In genomic region chr3:48112813-48113212, GRCh38 we compare ENCODE assay signal across 9 cellular contexts.
DNase-seq lines count a peak whose midpoint lies in the region; ATAC-seq and TF ChIP-seq lines count a peak whose summit lies in the region.
"Had no signal": no experiment of that assay in that cellular context is flagged by ENCODE, and none has a peak within 500 bp of the region (broad histone marks: within the 10 kb centered on the region; RNA-seq: fewer than 3 reads in every experiment).

No MANE protein-coding gene starts in this region.

- H3K4me3 Mint-ChIP-seq in natural killer cell treated with Interleukin-12 subunit alpha and Interleukin-12 subunit beta and Interleukin-15 and Interleukin-18, amount 100 ng/mL, for 72 hours = peak overlapping the region; percentile 73

- H3K36me3 ChIP-seq in PC-3 (ENCODE audit: low read depth, low read length) (no peaks in the 10 kb centered on the region), sigmoid colon (no peaks in the 10 kb centered on the region)

- intact Hi-C loops in PC-3 (cut with micrococcal nuclease) = no loop called here
- intact Hi-C loops in sigmoid colon (cut with DNase I) = no loop called here

- DNase-seq in GM13976 (ENCODE audit: low spot score) = peak; percentile 11
- no peak for DNase-seq in natural killer cell treated with Interleukin-12 subunit alpha and Interleukin-12 subunit beta and Interleukin-15 and Interleukin-18, amount 100 ng/mL, for 72 hours (ENCODE audit: low spot score)
- DNase-seq in PC-3 = no peak
- no peak for DNase-seq in HK-2 (ENCODE audit: unreplicated experiment)
- DNase-seq in sigmoid colon = no peak
- DNase-seq: NCI-H1105 treated with DMSO at 0.1 percent for 48 hours, retina had no signal

- TF ChIP-seq EP300 in sigmoid colon (IDR thresholded peaks at IDR 0.05) = no peak

- H3K4me2 ChIP-seq in PC-3 (ENCODE audit: low read length) = no peak overlapping the region

- WGBS in sigmoid colon, 2 donors = 67 to 85% methylated on average over 1 of the region's 1 CpG

- H3K4me3 ChIP-seq in PC-3 (ENCODE audit: low read length) (no peak overlapping the region), sigmoid colon (no peak overlapping the region)

- POLR2A ChIA-PET in PC-3 (lab: Charles Lee; ENCODE audit: unreplicated experiment) = no interaction called here

- TF ChIP-seq CTCF in GM13976 (IDR thresholded peaks at IDR 0.05; ENCODE audit: borderline replicate concordance, control extremely low read depth, extremely low read depth, insufficient read depth, missing control alignments) (no peak), VCaP (conservative IDR thresholded peaks at IDR 0.05) (no peak), PC-3 (conservative IDR thresholded peaks at IDR 0.05; ENCODE audit: low read depth, low read length) (no peak), sigmoid colon (IDR thresholded peaks at IDR 0.05) (no peak)

- H3K4me1 Mint-ChIP-seq in natural killer cell treated with Interleukin-12 subunit alpha and Interleukin-12 subunit beta and Interleukin-15 and Interleukin-18, amount 100 ng/mL, for 72 hours (ENCODE audit: low read depth in 2 of 2) = peaks cover 11 to 16% of the 10 kb centered on the region in 2 donors

- no peak overlapping the region for H2AFZ ChIP-seq in PC-3 (ENCODE audit: low read length)

- TF ChIP-seq POLR2A in sigmoid colon (IDR thresholded peaks at IDR 0.05) = no peak

- H3K4me1 ChIP-seq in PC-3 (ENCODE audit: insufficient read depth, low read length) (no peaks in the 10 kb centered on the region), sigmoid colon (no peaks in the 10 kb centered on the region)

- no peak overlapping the region for H3K9ac ChIP-seq in PC-3 (ENCODE audit: low read length)

- H3K27me3 ChIP-seq in PC-3 (ENCODE audit: low read length) (no peaks in the 10 kb centered on the region), sigmoid colon (no peaks in the 10 kb centered on the region)

- H3K79me2 ChIP-seq in PC-3 (ENCODE audit: low read length) = no peaks in the 10 kb centered on the region

- no peaks in the 10 kb centered on the region for H3F3A ChIP-seq in PC-3 (ENCODE audit: low read length, unreplicated experiment)

- H3K9me3 Mint-ChIP-seq in natural killer cell treated with Interleukin-12 subunit alpha and Interleukin-12 subunit beta and Interleukin-15 and Interleukin-18, amount 100 ng/mL, for 72 hours = no peaks in the 10 kb centered on the region

- peak; percentile 20 for ATAC-seq in HG02852 (IDR thresholded peaks at IDR 0.05; ENCODE audit: unreplicated experiment)
- ATAC-seq in natural killer cell treated with Interleukin-12 subunit alpha and Interleukin-12 subunit beta and Interleukin-15 and Interleukin-18, amount 100 ng/mL, for 72 hours = no peak
- no peak for ATAC-seq in PC-3

- no peaks in the 10 kb centered on the region for H3K9me2 ChIP-seq in PC-3 (replicated peaks; ENCODE audit: low read length)

- no peaks in the 10 kb centered on the region for H3K36me3 Mint-ChIP-seq in natural killer cell treated with Interleukin-12 subunit alpha and Interleukin-12 subunit beta and Interleukin-15 and Interleukin-18, amount 100 ng/mL, for 72 hours

- no peaks in the 10 kb centered on the region for H4K20me1 ChIP-seq in PC-3 (ENCODE audit: low read length)

- in situ Hi-C loops in GM13976 (cut with MboI; ENCODE audit: low sequenced_read_pairs, unreplicated experiment) = no loop called here

- H3K27ac ChIP-seq in VCaP (peak overlapping the region; percentile 46), PC-3 (ENCODE audit: low read length) (no peak overlapping the region), sigmoid colon (no peak overlapping the region)

- peak overlapping the region; percentile 51 to 64 for H3K27ac Mint-ChIP-seq in natural killer cell treated with Interleukin-12 subunit alpha and Interleukin-12 subunit beta and Interleukin-15 and Interleukin-18, amount 100 ng/mL, for 72 hours

- CTCF ChIA-PET in PC-3 (lab: Charles Lee) = no interaction called here

- no TSS peak for BruUV-seq in PC-3 (replicated peaks; lab: Mats Ljungman, UMichigan)

- H3K27me3 Mint-ChIP-seq in natural killer cell treated with Interleukin-12 subunit alpha and Interleukin-12 subunit beta and Interleukin-15 and Interleukin-18, amount 100 ng/mL, for 72 hours = no peaks in the 10 kb centered on the region

- H3K9me3 ChIP-seq in PC-3 (ENCODE audit: low read length) (no peaks in the 10 kb centered on the region), sigmoid colon (no peaks in the 10 kb centered on the region)
